9 cellular contexts compared by ENCODE assay signal in the genomic region with DNA sequence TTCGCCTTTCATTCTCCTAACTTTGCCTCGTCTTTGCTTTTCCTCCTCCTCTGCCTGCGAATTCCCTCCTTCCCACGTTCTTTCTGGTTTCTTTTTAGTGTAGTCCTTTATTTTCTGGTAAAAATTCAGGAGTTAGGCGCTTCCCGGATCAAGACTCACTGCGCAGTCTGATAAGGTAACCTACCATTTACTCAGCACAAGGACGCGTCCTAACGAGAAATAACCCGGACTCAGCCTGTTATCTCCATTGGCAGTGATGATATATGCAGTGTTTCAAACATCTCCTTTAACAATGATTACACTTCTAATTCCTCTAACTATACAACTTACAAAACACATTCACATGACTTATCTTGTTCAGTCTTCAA. TPM values are rescaled to one million over a fixed set of nuclear protein-coding genes. Genes with fewer than 3 reads are reported as not detected.
A peak's percentile ranks its signal among the peaks of the same experiment; 100 is the strongest.
DNase-seq lines count a peak whose midpoint lies in the region; ATAC-seq, FAIRE-seq and TF ChIP-seq lines count a peak whose summit lies in the region.
"Had no signal": no experiment of that assay in that cellular context is flagged by ENCODE, and none has a peak within 500 bp of the region (broad histone marks: within the 10 kb centered on the region; RNA-seq: fewer than 3 reads in every experiment).

No MANE protein-coding gene starts in this region.

- POLR2A ChIA-PET in A549 (lab: Yijun Ruan, JAX) = no interaction called here

- H3K27ac Mint-ChIP-seq in naive B cell = peak overlapping the region in 1 of 6 donors; percentile 42

- DNase-seq in A549 (ENCODE audit: low read depth in 1 of 2, low spot score in 1 of 2) (no peak), OCI-M1 (lab: John Stamatoyannopoulos, UW) (peak; percentile 53), epithelial cell of esophagus (ENCODE audit: low read depth) (no peak), naive B cell (no peak), cerebellar cortex (ENCODE audit: low spot score) (no peak), NCI-H2029 treated with DMSO at 0.1 percent for 48 hours (lab: John Stamatoyannopoulos, UW) (no peak)

- H3K4me3 Mint-ChIP-seq in naive B cell = peak overlapping the region; percentile 34 to 90 (median 82)

- peaks cover 10 to 12% (median 11%) of the 10 kb centered on the region in 3 donors for H3K4me1 Mint-ChIP-seq in naive B cell

- H3K4me1 ChIP-seq in A549 = no peaks in the 10 kb centered on the region

- no peak overlapping the region for H3K27ac ChIP-seq in A549

- TF ChIP-seq RAD21 in A549 (conservative IDR thresholded peaks at IDR 0.05 in 1 of 2, IDR thresholded peaks at IDR 0.05 in 1 of 2) = no peak

- H3K27me3 Mint-ChIP-seq in naive B cell = peaks cover 29 to 57% (median 35%) of the 10 kb centered on the region in 3 donors

- 21% methylated on average over 11 of the region's 11 CpGs for WGBS in A549 (ENCODE audit: missing lambda C conversion rate)

- no peak for TF ChIP-seq CTCF in A549 (IDR thresholded peaks at IDR 0.05)
- no peak for TF ChIP-seq CTCF in epithelial cell of esophagus (IDR thresholded peaks at IDR 0.05; ENCODE audit: insufficient read depth, low read depth, low read length, missing control alignments)

- peaks cover 0 to 14% (median 6%) of the 10 kb centered on the region in 7 donors for H3K9me3 Mint-ChIP-seq in naive B cell

- no peak for TF ChIP-seq POLR2A in A549 (IDR thresholded peaks at IDR 0.05; ENCODE audit: low read length)

- no peaks in the 10 kb centered on the region for H3K9me3 ChIP-seq in A549

- CTCF ChIA-PET in A549 (lab: Yijun Ruan, JAX) = interaction anchor here (1.4 kb wide), 1 partner anchor 11 kb away, joined by 3 read pairs; no protein-coding TSS in a partner anchor

- H3K4me2 ChIP-seq in A549 = peak overlapping the region; percentile 94

- H3K4me3 ChIP-seq in A549 (peak overlapping the region; percentile 52), epithelial cell of esophagus (ENCODE audit: low read length) (peak overlapping the region; percentile 27)

- FAIRE-seq in A549 (lab: Jason Lieb, UNC) = no peak
- FAIRE-seq: TTC549 had no signal

- no peak for TF ChIP-seq EP300 in A549 (IDR thresholded peaks at IDR 0.05)

- H3K36me3 Mint-ChIP-seq in naive B cell = peaks cover 0 to 7% of the 10 kb centered on the region in 2 donors

- ATAC-seq in A549 (peak; percentile 49 to 58; a peak in 4 of 6 replicates), naive B cell (ENCODE audit: low read depth in 2 of 2) (no peak), GM19395 (IDR thresholded peaks at IDR 0.05; ENCODE audit: unreplicated experiment) (no peak), HG03521 (IDR thresholded peaks at IDR 0.05; ENCODE audit: unreplicated experiment) (no peak)

TF ChIP-seq in A549, 52 proteins besides CTCF, POLR2A, EP300 and RAD21:
- TF ChIP-seq RFX5 (IDR thresholded peaks at IDR 0.05) (no peak), CHD2 (IDR thresholded peaks at IDR 0.05; ENCODE audit: low read length, partially characterized antibody) (no peak), CBX8 (IDR thresholded peaks at IDR 0.05) (no peak), FOSL2 (IDR thresholded peaks at IDR 0.05) (no peak), FOSL2 (CRISPR knock-in tag; IDR thresholded peaks at IDR 0.05) (no peak), GATA3 (IDR thresholded peaks at IDR 0.05; ENCODE audit: borderline replicate concordance) (no peak), MAFK (IDR thresholded peaks at IDR 0.05; ENCODE audit: partially characterized antibody) (no peak), FOSB (CRISPR knock-in tag; IDR thresholded peaks at IDR 0.05) (no peak), ZSCAN20 (CRISPR knock-in tag; IDR thresholded peaks at IDR 0.05) (no peak), SREBF2 (IDR thresholded peaks at IDR 0.05) (no peak)
- TF ChIP-seq, protein P1, sequence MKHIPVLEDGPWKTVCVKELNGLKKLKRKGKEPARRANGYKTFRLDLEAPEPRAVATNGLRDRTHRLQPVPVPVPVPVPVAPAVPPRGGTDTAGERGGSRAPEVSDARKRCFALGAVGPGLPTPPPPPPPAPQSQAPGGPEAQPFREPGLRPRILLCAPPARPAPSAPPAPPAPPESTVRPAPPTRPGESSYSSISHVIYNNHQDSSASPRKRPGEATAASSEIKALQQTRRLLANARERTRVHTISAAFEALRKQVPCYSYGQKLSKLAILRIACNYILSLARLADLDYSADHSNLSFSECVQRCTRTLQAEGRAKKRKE (CRISPR knock-in tag; IDR thresholded peaks at IDR 0.05; ENCODE audit: low read depth) = no peak
- TF ChIP-seq, protein P2, sequence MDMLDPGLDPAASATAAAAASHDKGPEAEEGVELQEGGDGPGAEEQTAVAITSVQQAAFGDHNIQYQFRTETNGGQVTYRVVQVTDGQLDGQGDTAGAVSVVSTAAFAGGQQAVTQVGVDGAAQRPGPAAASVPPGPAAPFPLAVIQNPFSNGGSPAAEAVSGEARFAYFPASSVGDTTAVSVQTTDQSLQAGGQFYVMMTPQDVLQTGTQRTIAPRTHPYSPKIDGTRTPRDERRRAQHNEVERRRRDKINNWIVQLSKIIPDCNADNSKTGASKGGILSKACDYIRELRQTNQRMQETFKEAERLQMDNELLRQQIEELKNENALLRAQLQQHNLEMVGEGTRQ (IDR thresholded peaks at IDR 0.05) = no peak
- TF ChIP-seq, protein P3, sequence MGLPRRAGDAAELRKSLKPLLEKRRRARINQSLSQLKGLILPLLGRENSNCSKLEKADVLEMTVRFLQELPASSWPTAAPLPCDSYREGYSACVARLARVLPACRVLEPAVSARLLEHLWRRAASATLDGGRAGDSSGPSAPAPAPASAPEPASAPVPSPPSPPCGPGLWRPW (IDR thresholded peaks at IDR 0.05) = no peak
- TF ChIP-seq, protein P4, sequence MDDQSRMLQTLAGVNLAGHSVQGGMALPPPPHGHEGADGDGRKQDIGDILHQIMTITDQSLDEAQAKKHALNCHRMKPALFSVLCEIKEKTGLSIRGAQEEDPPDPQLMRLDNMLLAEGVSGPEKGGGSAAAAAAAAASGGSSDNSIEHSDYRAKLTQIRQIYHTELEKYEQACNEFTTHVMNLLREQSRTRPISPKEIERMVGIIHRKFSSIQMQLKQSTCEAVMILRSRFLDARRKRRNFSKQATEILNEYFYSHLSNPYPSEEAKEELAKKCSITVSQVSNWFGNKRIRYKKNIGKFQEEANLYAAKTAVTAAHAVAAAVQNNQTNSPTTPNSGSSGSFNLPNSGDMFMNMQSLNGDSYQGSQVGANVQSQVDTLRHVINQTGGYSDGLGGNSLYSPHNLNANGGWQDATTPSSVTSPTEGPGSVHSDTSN (IDR thresholded peaks at IDR 0.05) = no peak

RNA-seq across cellular contexts. Expression of a gene that starts 0.4 kb away (rescaled TPM):
- polyA plus RNA-seq in A549 (2011; rRNA removed) = not detected in 2 replicates
- 0.07 TPM in 1 of 2 replicates, not detected in the other for polyA plus RNA-seq in A549 (2012; cell fraction: cytosol; rRNA removed)
- polyA plus RNA-seq in A549 (2012; cell fraction: nucleus; rRNA removed) = not detected in 2 replicates
- polyA plus RNA-seq in A549 (2017; fragmentation: RNase III; extraction: RNeasy Plus Mini Kit Qiagen cat#74134 plus additional on column Dnase treatment) = 0.05 TPM in 1 of 3 replicates, not detected in the others
- polyA minus RNA-seq in A549 (2011; rRNA and poly(A)+ RNA removed) = not detected in 2 replicates
- polyA plus RNA-seq in naive B cell (ENCODE audit: low read depth in 6 of 6) = not detected

Comparison
In these comparisons a context has a peak if more than half of its experiments do, and no peak if none do; other contexts are left out.
1. ATAC-seq: peak in A549 (2 of 2); none in naive B cell (0 of 2), GM19395 (single experiment) and HG03521 (single experiment).